Comparison of ENCODE assay signal across 19 cellular contexts in the genomic region with DNA sequence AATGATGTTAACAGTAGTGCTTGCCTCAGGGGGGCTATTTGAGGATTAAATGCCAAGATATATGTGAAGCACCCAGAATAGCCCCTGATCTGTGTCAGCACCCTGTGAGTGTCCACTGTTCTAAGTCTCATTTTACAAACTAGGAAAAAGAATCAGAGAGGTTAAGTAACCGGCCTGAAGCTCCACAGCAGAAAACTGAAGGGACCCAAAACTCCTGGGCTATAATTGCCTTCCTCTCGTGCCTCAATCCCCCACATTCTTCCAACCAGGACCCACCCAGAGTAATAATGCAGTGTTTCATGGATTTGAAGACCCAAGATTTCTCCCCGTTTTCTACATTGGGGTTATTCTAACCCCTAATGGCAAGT. TPM values are rescaled to one million over a fixed set of nuclear protein-coding genes. Genes with fewer than 3 reads are reported as not detected.
DNase-seq lines count a peak whose midpoint lies in the region; ATAC-seq and TF ChIP-seq lines count a peak whose summit lies in the region.
"Had no signal": no experiment of that assay in that cellular context is flagged by ENCODE, and none has a peak within 500 bp of the region (broad histone marks: within the 10 kb centered on the region; RNA-seq: fewer than 3 reads in every experiment).

No MANE protein-coding gene starts in this region.

- H3K9me3 Mint-ChIP-seq in HFFc6: no peaks in the 10 kb centered on the region
- H3K9me3 Mint-ChIP-seq: memory B cell; naive thymus-derived CD4-positive, alpha-beta T cell had no signal

- 0 out of 2 replicates have a peak overlapping the region, but pooled peaks have one; percentile 17 for H3K4me3 Mint-ChIP-seq in HFFc6
- H3K4me3 Mint-ChIP-seq: memory B cell; naive thymus-derived CD4-positive, alpha-beta T cell had no signal

- no peak for ATAC-seq in psoas muscle
- ATAC-seq: naive thymus-derived CD4-positive, alpha-beta T cell; pancreas had no signal

- no peaks in the 10 kb centered on the region; the same call in none of the 2 replicates for H3K27me3 Mint-ChIP-seq in HFFc6 (ENCODE audit: insufficient read depth)

- peak overlapping the region; percentile 51 for H3K4me3 ChIP-seq in psoas muscle
- no peak overlapping the region for H3K4me3 ChIP-seq in BE2C (ENCODE audit: low read depth, low read length)
- H3K4me3 ChIP-seq: BLaER1, pancreas, skin epidermis had no signal

- H3K36me3 ChIP-seq in psoas muscle (ENCODE audit: insufficient read depth in 1 of 2, low read depth in 1 of 2): peaks cover 4 to 39% of the 10 kb centered on the region in 2 donors
- H3K36me3 ChIP-seq in BE2C: peaks cover 36% of the 10 kb centered on the region

- H3K9me3 ChIP-seq in psoas muscle: no peaks in the 10 kb centered on the region
- no peaks in the 10 kb centered on the region for H3K9me3 ChIP-seq in BE2C
- H3K9me3 ChIP-seq: BLaER1, pancreas, upper lobe of left lung had no signal

- peaks cover 22% of the 10 kb centered on the region for H3K4me1 Mint-ChIP-seq in HFFc6 (ENCODE audit: low read depth)
- H3K4me1 Mint-ChIP-seq: memory B cell had no signal

- no peak overlapping the region for H3K27ac Mint-ChIP-seq in HFFc6
- H3K27ac Mint-ChIP-seq: memory B cell; naive thymus-derived CD4-positive, alpha-beta T cell had no signal

- H3K36me3 Mint-ChIP-seq in HFFc6 (ENCODE audit: low read depth): peaks cover 19% of the 10 kb centered on the region; the same call in 1 of the 2 replicates
- H3K36me3 Mint-ChIP-seq: memory B cell had no signal

- H3K4me1 ChIP-seq in psoas muscle (peaks cover 38% of the 10 kb centered on the region), BE2C (no peaks in the 10 kb centered on the region; the same call in 1 of the 2 replicates)
- H3K4me1 ChIP-seq: BLaER1 had no signal

- DNase-seq in HFFc6 (no peak), epithelial cell of prostate (ENCODE audit: low read depth, low spot score) (no peak), psoas muscle (no peak), BE2C (no peak), cerebellar nuclear complex (lab: John Stamatoyannopoulos, UW) (no peak)
- DNase-seq: activated effector memory CD4-positive, alpha-beta T cell treated with anti-CD3 and anti-CD28 coated beads, Interleukin-2, amount 50 U/mL, for 16 hours; foreskin melanocyte; naive thymus-derived CD4-positive, alpha-beta T cell; NCI-H1105; SHP77; stimulated activated CD4-positive, alpha-beta T cell treated with anti-CD3 and anti-CD28 coated beads, Interleukin-4, amount 100 ng/mL, for 4 hours; upper lobe of left lung had no signal

- 90 to 96% (median 92%) methylated on average over 3 of the region's 3 CpGs for WGBS in psoas muscle, 3 donors

- TF ChIP-seq CTCF in HFFc6 (IDR thresholded peaks at IDR 0.05): no peak
- no peak for TF ChIP-seq CTCF in psoas muscle (IDR thresholded peaks at IDR 0.05)
- no peak for TF ChIP-seq CTCF in BE2C (IDR thresholded peaks at IDR 0.05; ENCODE audit: low read depth, low read length)

- H3K27ac ChIP-seq in epithelial cell of prostate: peak overlapping the region; percentile 23
- H3K27ac ChIP-seq in psoas muscle: peak overlapping the region; percentile 80
- H3K27ac ChIP-seq: BLaER1, pancreas had no signal

- intact Hi-C loops in psoas muscle (cut with DNase I): loop anchor here in 1 of 2 donors (5.0 kb wide), 1 partner anchor 59 kb away; no protein-coding TSS in a partner anchor

- H3K27me3 ChIP-seq in psoas muscle (ENCODE audit: insufficient read depth in 3 of 3, low read length in 2 of 3) (no peaks in the 10 kb centered on the region), BE2C (no peaks in the 10 kb centered on the region)
- H3K27me3 ChIP-seq: BLaER1, pancreas, upper lobe of left lung had no signal

RNA-seq across cellular contexts. Expression of a gene that starts 2.3 kb away (rescaled TPM):
- 10 to 100 TPM; 45.9 to 76.2 (median 54.3) TPM for total RNA-seq in HFFc6 (2021; fragmentation: NEBNext Ultra II Directional; extraction: Animal tissue kit (Norgen Biotek cat#: 25700))
- 100 to 1,000 TPM in 1 of 4 donors, 10 to 100 TPM in 3; 25.0 to 117 (median 41.8) TPM for total RNA-seq in psoas muscle
- polyA plus RNA-seq in psoas muscle: 10 to 100 TPM; 21.0 to 90.8 (median 44.4) TPM
- polyA plus RNA-seq in BE2C (2012; ENCODE audit: insufficient read depth, insufficient read length, low read depth): 41.5 TPM

RNA-seq across cellular contexts. Expression of a gene that starts 25.2 kb away (rescaled TPM):
- total RNA-seq in HFFc6 (2021; fragmentation: NEBNext Ultra II Directional; extraction: Animal tissue kit (Norgen Biotek cat#: 25700)): 1 to 10 TPM; 1.8 to 2.5 (median 2.1) TPM
- total RNA-seq in psoas muscle: 10 to 100 TPM in 1 of 4 donors, 1 to 10 TPM in 3; 3.7 to 10.7 (median 7.5) TPM
- 10 to 100 TPM in 1 of 3 donors, 1 to 10 TPM in 2; 3.9 to 14.7 (median 8.6) TPM for polyA plus RNA-seq in psoas muscle
- 1.5 TPM for polyA plus RNA-seq in BE2C (2012; ENCODE audit: insufficient read depth, insufficient read length, low read depth)
- polyA plus RNA-seq: naive thymus-derived CD4-positive, alpha-beta T cell had no signal

RNA-seq across cellular contexts. Expression of a gene that starts 32.7 kb away (rescaled TPM):
- not detected for total RNA-seq in HFFc6 (2021; fragmentation: NEBNext Ultra II Directional; extraction: Animal tissue kit (Norgen Biotek cat#: 25700))
- total RNA-seq in psoas muscle: under 1 TPM in 1 of 4 donors, not detected in 3; 0.30 TPM
- polyA plus RNA-seq in psoas muscle: under 1 TPM in 1 of 3 donors, not detected in 2; 0.23 TPM
- polyA plus RNA-seq in BE2C (2012; ENCODE audit: insufficient read depth, insufficient read length, low read depth): not detected
- total RNA-seq: HT1080; LHCN-M2; naive thymus-derived CD4-positive, alpha-beta T cell; T-helper 1 cell treated with Interleukin-12 subunit alpha and Interleukin-12 subunit beta and Interleukin-4 antibody, amounts not matched to agents 30 ng/mL and 1 ng/mL, for 36 hours; upper lobe of left lung had no signal
- polyA plus RNA-seq: naive thymus-derived CD4-positive, alpha-beta T cell had no signal

RNA-seq across cellular contexts. Expression of a gene that starts 52.9 kb away (rescaled TPM):
- not detected for total RNA-seq in HFFc6 (2021; fragmentation: NEBNext Ultra II Directional; extraction: Animal tissue kit (Norgen Biotek cat#: 25700))
- not detected for total RNA-seq in psoas muscle
- polyA plus RNA-seq in psoas muscle: under 1 TPM in 2 of 3 donors, not detected in 1; 0.03 to 0.08 TPM
- 0.28 TPM for polyA plus RNA-seq in BE2C (2012; ENCODE audit: insufficient read depth, insufficient read length, low read depth)
- total RNA-seq: HT1080; LHCN-M2; naive thymus-derived CD4-positive, alpha-beta T cell; T-helper 1 cell treated with Interleukin-12 subunit alpha and Interleukin-12 subunit beta and Interleukin-4 antibody, amounts not matched to agents 30 ng/mL and 1 ng/mL, for 36 hours; upper lobe of left lung had no signal
- polyA plus RNA-seq: naive thymus-derived CD4-positive, alpha-beta T cell had no signal
